20 cellular contexts compared by ENCODE assay signal in genomic region chr16:17177242-17177967, GRCh38.
DNase-seq lines count a peak whose midpoint lies in the region; ATAC-seq and TF ChIP-seq lines count a peak whose summit lies in the region.
"Had no signal": no experiment of that assay in that cellular context is flagged by ENCODE, and none has a peak within 500 bp of the region (broad histone marks: within the 10 kb centered on the region; RNA-seq: fewer than 3 reads in every experiment).

No MANE protein-coding gene starts in this region.

- no peaks in the 10 kb centered on the region for H3K9me3 Mint-ChIP-seq in activated naive CD8-positive, alpha-beta T cell treated with anti-CD3 and anti-CD28 coated beads, Interleukin-2, amount 10 ng/mL, durations not matched to agents 7 days and 5 days
- H3K9me3 Mint-ChIP-seq in activated naive CD8-positive, alpha-beta T cell treated with anti-CD3 and anti-CD28 coated beads, Interleukin-2, amount 50 U/mL, for 24 hours = no peaks in the 10 kb centered on the region
- H3K9me3 Mint-ChIP-seq: activated CD4-positive, alpha-beta T cell treated with anti-CD3 and anti-CD28 coated beads, Interleukin-2, amount 10 ng/mL, durations not matched to agents 24 days and 14 days; activated naive CD4-positive, alpha-beta T cell treated with anti-CD3 and anti-CD28 coated beads for 36 hours; brain; nephron progenitor cell had no signal

- H3K27ac Mint-ChIP-seq in activated naive CD8-positive, alpha-beta T cell treated with anti-CD3 and anti-CD28 coated beads, Interleukin-2, amount 10 ng/mL, durations not matched to agents 7 days and 5 days = peak overlapping the region; percentile 18
- no peak overlapping the region for H3K27ac Mint-ChIP-seq in activated naive CD8-positive, alpha-beta T cell treated with anti-CD3 and anti-CD28 coated beads, Interleukin-2, amount 50 U/mL, for 24 hours
- H3K27ac Mint-ChIP-seq in T-helper 17 cell = peak overlapping the region; percentile 37
- H3K27ac Mint-ChIP-seq: activated CD4-positive, alpha-beta T cell treated with anti-CD3 and anti-CD28 coated beads, Interleukin-2, amount 10 ng/mL, durations not matched to agents 24 days and 14 days; activated naive CD4-positive, alpha-beta T cell treated with anti-CD3 and anti-CD28 coated beads for 36 hours; nephron progenitor cell had no signal

- TF ChIP-seq CTCF in fibroblast of villous mesenchyme (IDR thresholded peaks at IDR 0.05; ENCODE audit: insufficient read depth, low read depth, low read length) = no peak

- H3K4me3 ChIP-seq in fibroblast of villous mesenchyme (ENCODE audit: low read depth, low read length) = no peak overlapping the region
- H3K4me3 ChIP-seq: heart right ventricle, upper lobe of left lung had no signal

- ATAC-seq in activated naive CD8-positive, alpha-beta T cell treated with anti-CD3 and anti-CD28 coated beads, Interleukin-2, amount 10 ng/mL, durations not matched to agents 7 days and 5 days (ENCODE audit: low read depth) = no peak
- ATAC-seq in activated naive CD8-positive, alpha-beta T cell treated with anti-CD3 and anti-CD28 coated beads, Interleukin-2, amount 50 U/mL, for 24 hours = no peak
- ATAC-seq in T-helper 17 cell = no peak
- ATAC-seq in HG03139 (IDR thresholded peaks at IDR 0.05; ENCODE audit: unreplicated experiment) = no peak
- ATAC-seq: heart right ventricle; stimulated activated naive CD8-positive, alpha-beta T cell treated with anti-CD3 and anti-CD28 coated beads, Interleukin-15, Interleukin-2, amounts not matched to agents 100 U/mL and 50 U/mL, for 24 hours had no signal

- peaks cover 16% of the 10 kb centered on the region for H3K4me1 Mint-ChIP-seq in activated naive CD8-positive, alpha-beta T cell treated with anti-CD3 and anti-CD28 coated beads, Interleukin-2, amount 10 ng/mL, durations not matched to agents 7 days and 5 days
- peaks cover 11% of the 10 kb centered on the region for H3K4me1 Mint-ChIP-seq in activated naive CD8-positive, alpha-beta T cell treated with anti-CD3 and anti-CD28 coated beads, Interleukin-2, amount 50 U/mL, for 24 hours
- H3K4me1 Mint-ChIP-seq in T-helper 17 cell = peaks cover 14% of the 10 kb centered on the region
- H3K4me1 Mint-ChIP-seq: nephron progenitor cell had no signal

- H3K9me3 ChIP-seq in T-helper 17 cell (ENCODE audit: control insufficient read depth, low read length, poor library complexity, severe bottlenecking) = no peaks in the 10 kb centered on the region
- H3K9me3 ChIP-seq: heart right ventricle, upper lobe of left lung had no signal

- POLR2A ChIA-PET in activated naive CD8-positive, alpha-beta T cell treated with anti-CD3 and anti-CD28 coated beads, Interleukin-2, amount 10 ng/mL, durations not matched to agents 7 days and 5 days (lab: Charles Lee) = no interaction called here

- no peak for DNase-seq in activated naive CD8-positive, alpha-beta T cell treated with anti-CD3 and anti-CD28 coated beads, Interleukin-2, amount 10 ng/mL, durations not matched to agents 7 days and 5 days
- no peak for DNase-seq in activated naive CD8-positive, alpha-beta T cell treated with anti-CD3 and anti-CD28 coated beads, Interleukin-2, amount 50 U/mL, for 24 hours
- DNase-seq in T-helper 17 cell (no peak), fibroblast of villous mesenchyme (ENCODE audit: low read depth) (peak; percentile 77), NCI-H2029 treated with DMSO at 0.1 percent for 48 hours (lab: John Stamatoyannopoulos, UW) (no peak), GF-D8 (lab: John Stamatoyannopoulos, UW) (no peak)
- no peak for DNase-seq in stimulated activated CD4-positive, alpha-beta T cell treated with anti-CD3 and anti-CD28 coated beads, Interleukin-4, amount 100 ng/mL, for 1 hour
- DNase-seq: activated CD4-positive, alpha-beta T cell treated with anti-CD3 and anti-CD28 coated beads, Interleukin-2, amount 10 ng/mL, durations not matched to agents 24 days and 14 days; activated naive CD4-positive, alpha-beta T cell treated with anti-CD3 and anti-CD28 coated beads for 36 hours; dermis blood vessel endothelial cell; DMS79; heart right ventricle; kidney; NCI-H187 treated with DMSO at 0.1 percent for 48 hours; NCI-H774; nephron progenitor cell; stimulated activated naive CD8-positive, alpha-beta T cell treated with anti-CD3 and anti-CD28 coated beads, Interleukin-15, Interleukin-2, amounts not matched to agents 100 U/mL and 50 U/mL, for 24 hours; upper lobe of left lung had no signal

- no peak overlapping the region for H3K4me3 Mint-ChIP-seq in activated naive CD8-positive, alpha-beta T cell treated with anti-CD3 and anti-CD28 coated beads, Interleukin-2, amount 10 ng/mL, durations not matched to agents 7 days and 5 days
- H3K4me3 Mint-ChIP-seq in activated naive CD8-positive, alpha-beta T cell treated with anti-CD3 and anti-CD28 coated beads, Interleukin-2, amount 50 U/mL, for 24 hours = no peak overlapping the region
- H3K4me3 Mint-ChIP-seq in T-helper 17 cell = no peak overlapping the region
- H3K4me3 Mint-ChIP-seq: activated CD4-positive, alpha-beta T cell treated with anti-CD3 and anti-CD28 coated beads, Interleukin-2, amount 10 ng/mL, durations not matched to agents 24 days and 14 days; activated naive CD4-positive, alpha-beta T cell treated with anti-CD3 and anti-CD28 coated beads for 36 hours; brain; nephron progenitor cell had no signal

- peaks cover 47% of the 10 kb centered on the region for H3K36me3 Mint-ChIP-seq in activated naive CD8-positive, alpha-beta T cell treated with anti-CD3 and anti-CD28 coated beads, Interleukin-2, amount 10 ng/mL, durations not matched to agents 7 days and 5 days
- no peaks in the 10 kb centered on the region for H3K36me3 Mint-ChIP-seq in activated naive CD8-positive, alpha-beta T cell treated with anti-CD3 and anti-CD28 coated beads, Interleukin-2, amount 50 U/mL, for 24 hours (ENCODE audit: low read depth)
- H3K36me3 Mint-ChIP-seq in T-helper 17 cell (ENCODE audit: low read depth) = peaks cover 5% of the 10 kb centered on the region

- no peaks in the 10 kb centered on the region for H3K27me3 Mint-ChIP-seq in activated naive CD8-positive, alpha-beta T cell treated with anti-CD3 and anti-CD28 coated beads, Interleukin-2, amount 10 ng/mL, durations not matched to agents 7 days and 5 days
- no peaks in the 10 kb centered on the region for H3K27me3 Mint-ChIP-seq in activated naive CD8-positive, alpha-beta T cell treated with anti-CD3 and anti-CD28 coated beads, Interleukin-2, amount 50 U/mL, for 24 hours
- no peaks in the 10 kb centered on the region for H3K27me3 Mint-ChIP-seq in T-helper 17 cell
- H3K27me3 Mint-ChIP-seq: activated CD4-positive, alpha-beta T cell treated with anti-CD3 and anti-CD28 coated beads, Interleukin-2, amount 10 ng/mL, durations not matched to agents 24 days and 14 days; brain had no signal
